24 cellular contexts compared by ENCODE assay signal in genomic region chr18:46379323-46379950, GRCh38.
"Had no signal": no experiment of that assay in that cellular context is flagged by ENCODE, and none has a peak within 500 bp of the region (broad histone marks: within the 10 kb centered on the region; RNA-seq: fewer than 3 reads in every experiment).

No MANE protein-coding gene starts in this region.

- H3K9me3 ChIP-seq: ascending aorta, body of pancreas, MG63 had no signal

- H3K27ac Mint-ChIP-seq: activated CD8-positive, alpha-beta T cell treated with anti-CD3 and anti-CD28 coated beads, Interleukin-2, amount 10 ng/mL, durations not matched to agents 7 days and 5 days; activated naive CD4-positive, alpha-beta T cell treated with anti-CD3 and anti-CD28 coated beads, Interleukin-2, amount 50 U/mL, for 72 hours; activated naive CD8-positive, alpha-beta T cell treated with anti-CD3 and anti-CD28 coated beads, Interleukin-2, amount 50 U/mL, for 24 hours; IgD-negative memory B cell had no signal

- ATAC-seq: activated CD8-positive, alpha-beta T cell treated with anti-CD3 and anti-CD28 coated beads, Interleukin-2, amount 10 ng/mL, durations not matched to agents 7 days and 5 days; activated naive CD4-positive, alpha-beta T cell treated with anti-CD3 and anti-CD28 coated beads, Interleukin-2, amount 50 U/mL, for 72 hours; activated naive CD8-positive, alpha-beta T cell treated with anti-CD3 and anti-CD28 coated beads, Interleukin-2, amount 50 U/mL, for 24 hours; body of pancreas; PC-3 had no signal

- H3K4me1 ChIP-seq: ascending aorta, body of pancreas had no signal

- H3K27me3 Mint-ChIP-seq: activated naive CD8-positive, alpha-beta T cell treated with anti-CD3 and anti-CD28 coated beads, Interleukin-2, amount 50 U/mL, for 24 hours had no signal

- H3K36me3 ChIP-seq: ascending aorta, MG63 had no signal

- H3K4me3 Mint-ChIP-seq: activated CD8-positive, alpha-beta T cell treated with anti-CD3 and anti-CD28 coated beads, Interleukin-2, amount 10 ng/mL, durations not matched to agents 7 days and 5 days; activated naive CD8-positive, alpha-beta T cell treated with anti-CD3 and anti-CD28 coated beads, Interleukin-2, amount 50 U/mL, for 24 hours; central memory CD8-positive, alpha-beta T cell; IgD-negative memory B cell had no signal

- DNase-seq: activated CD4-positive, alpha-beta T cell treated with anti-CD3 and anti-CD28 coated beads for 48 hours; activated CD4-positive, alpha-beta T cell treated with anti-CD3 and anti-CD28 coated beads, Interleukin-2, amount 50 U/mL, for 4 hours; activated CD4-positive, CD25-positive, alpha-beta regulatory T cell treated with anti-CD3 and anti-CD28 coated beads, Interleukin-2, amount 50 U/mL, for 72 hours; activated CD8-positive, alpha-beta memory T cell treated with anti-CD3 and anti-CD28 coated beads, Interleukin-2, amount 50 U/mL, for 48 hours; activated CD8-positive, alpha-beta T cell treated with anti-CD3 and anti-CD28 coated beads, Interleukin-2, amount 10 ng/mL, durations not matched to agents 7 days and 5 days; activated effector memory CD4-positive, alpha-beta T cell treated with Interleukin-2 at 50 U/mL for 16 hours; activated naive CD4-positive, alpha-beta T cell treated with Interleukin-2 at 50 U/mL for 16 hours; activated naive CD8-positive, alpha-beta T cell treated with anti-CD3 and anti-CD28 coated beads, Interleukin-2, amount 50 U/mL, for 24 hours; activated T-cell treated with anti-CD3 and anti-CD28 coated beads, Interleukin-2, amount 50 U/mL, for 1 hour; amniotic stem cell; body of pancreas; MG63; NCI-H1105 treated with DMSO at 0.1 percent for 48 hours; NCI-H1436 treated with DMSO at 0.1 percent for 48 hours; NCI-H187; NCI-H2081; NCI-H510A treated with DMSO at 0.1 percent for 48 hours; PC-3; SIG-M5; T-helper 1 cell had no signal

- H3K4me3 ChIP-seq: ascending aorta, body of pancreas, MG63 had no signal

- H3K9me3 Mint-ChIP-seq: activated naive CD4-positive, alpha-beta T cell treated with anti-CD3 and anti-CD28 coated beads, Interleukin-2, amount 50 U/mL, for 72 hours; activated naive CD8-positive, alpha-beta T cell treated with anti-CD3 and anti-CD28 coated beads, Interleukin-2, amount 50 U/mL, for 24 hours; central memory CD8-positive, alpha-beta T cell; IgD-negative memory B cell had no signal

- H3K36me3 Mint-ChIP-seq: activated naive CD4-positive, alpha-beta T cell treated with anti-CD3 and anti-CD28 coated beads, Interleukin-2, amount 50 U/mL, for 72 hours had no signal

- H3K27ac ChIP-seq: ascending aorta, body of pancreas had no signal

- H3K27me3 ChIP-seq: ascending aorta, body of pancreas, MG63 had no signal

- H3K4me1 Mint-ChIP-seq: activated naive CD8-positive, alpha-beta T cell treated with anti-CD3 and anti-CD28 coated beads, Interleukin-2, amount 50 U/mL, for 24 hours; central memory CD8-positive, alpha-beta T cell; IgD-negative memory B cell had no signal
